ENCODE assay signal across 1 cellular context in the genomic region with DNA sequence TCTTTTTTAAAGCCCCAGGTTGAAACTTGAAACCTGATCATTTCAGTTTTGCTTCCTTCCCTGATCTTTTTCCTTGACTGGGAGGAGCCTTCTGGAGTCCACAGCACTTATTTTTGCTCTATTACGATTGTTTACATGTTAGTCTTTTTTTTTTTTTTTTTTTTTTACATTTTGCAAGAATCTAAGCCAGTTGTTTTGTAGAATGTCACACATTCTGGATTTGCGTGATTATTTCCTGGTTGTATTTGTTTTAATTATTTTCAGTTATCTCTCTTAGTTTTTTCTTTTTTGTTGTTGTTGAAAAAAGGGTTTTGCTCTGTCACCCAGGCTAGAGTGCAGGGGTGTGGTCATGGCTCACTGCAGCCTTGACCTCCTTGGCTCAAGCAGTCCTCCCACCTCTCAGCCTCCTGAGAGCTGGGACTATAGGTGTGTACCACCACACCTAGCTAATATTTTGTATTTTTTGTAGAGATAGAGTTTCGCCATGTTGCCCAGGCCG.
TF ChIP-seq lines count a peak whose summit lies in the region.

No MANE protein-coding gene starts in this region.

TF ChIP-seq in K562, 482 proteins besides CTCF, POLR2A, EP300 and RAD21 (continued from another document and continues in another):
- no peak for TF ChIP-seq RNF219 (CRISPR knock-in tag; IDR thresholded peaks at IDR 0.05)
- no peak for TF ChIP-seq RBM14 (IDR thresholded peaks at IDR 0.05; ENCODE audit: borderline replicate concordance, insufficient read depth, low read depth, low read length)
- no peak for TF ChIP-seq ZNF77 (CRISPR knock-in tag; IDR thresholded peaks at IDR 0.05)
- TF ChIP-seq RHOXF2B (CRISPR knock-in tag; conservative IDR thresholded peaks at IDR 0.05) = no peak
- TF ChIP-seq, protein P1, sequence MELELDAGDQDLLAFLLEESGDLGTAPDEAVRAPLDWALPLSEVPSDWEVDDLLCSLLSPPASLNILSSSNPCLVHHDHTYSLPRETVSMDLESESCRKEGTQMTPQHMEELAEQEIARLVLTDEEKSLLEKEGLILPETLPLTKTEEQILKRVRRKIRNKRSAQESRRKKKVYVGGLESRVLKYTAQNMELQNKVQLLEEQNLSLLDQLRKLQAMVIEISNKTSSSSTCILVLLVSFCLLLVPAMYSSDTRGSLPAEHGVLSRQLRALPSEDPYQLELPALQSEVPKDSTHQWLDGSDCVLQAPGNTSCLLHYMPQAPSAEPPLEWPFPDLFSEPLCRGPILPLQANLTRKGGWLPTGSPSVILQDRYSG (tag; conservative IDR thresholded peaks at IDR 0.05; ENCODE audit: low read depth) = no peak
- no peak for TF ChIP-seq TAF9B (IDR thresholded peaks at IDR 0.05; ENCODE audit: partially characterized antibody)
- TF ChIP-seq POLR2AphosphoS5 (IDR thresholded peaks at IDR 0.05; ENCODE audit: control insufficient read depth, insufficient read depth, low read depth, low read length) = no peak
- peak; percentile 34; the same call in 1 of the 2 replicates for TF ChIP-seq JUN (IDR thresholded peaks at IDR 0.05; ENCODE audit: borderline replicate concordance, low read depth, low read length)
- TF ChIP-seq JUN (CRISPR knock-in tag; IDR thresholded peaks at IDR 0.05; ENCODE audit: borderline replicate concordance) = no peak
- TF ChIP-seq ZSCAN32 (CRISPR knock-in tag; IDR thresholded peaks at IDR 0.05) = no peak
- peak; percentile 19; the same call in 1 of the 2 replicates for TF ChIP-seq ZEB2 (IDR thresholded peaks at IDR 0.05)
- no peak for TF ChIP-seq ELK1 (CRISPR knock-in tag; IDR thresholded peaks at IDR 0.05)
- peak in 1 of 2 experiments; percentile 71; a peak in 1 of 4 replicates for TF ChIP-seq RCOR1 (IDR thresholded peaks at IDR 0.05; ENCODE audit: borderline replicate concordance in 1 of 2, low read depth in 2 of 2, low read length in 2 of 2)
- TF ChIP-seq TAF7 (tag; IDR thresholded peaks at IDR 0.05) = no peak
- no peak for TF ChIP-seq IRF9 (tag; IDR thresholded peaks at IDR 0.05)
- TF ChIP-seq ZNF354B (CRISPR knock-in tag; IDR thresholded peaks at IDR 0.05) = no peak
- no peak for TF ChIP-seq GTF2E2 (tag; IDR thresholded peaks at IDR 0.05)
- no peak for TF ChIP-seq SOX6 (IDR thresholded peaks at IDR 0.05)
- TF ChIP-seq NFE2L1 (tag; IDR thresholded peaks at IDR 0.05; ENCODE audit: borderline replicate concordance, low read depth) = 0 out of 2 replicates have a peak, but pooled peaks have one; percentile 11
- TF ChIP-seq CBFB (CRISPR knock-in tag; IDR thresholded peaks at IDR 0.05) = no peak
- TF ChIP-seq ZNF431 (CRISPR knock-in tag; IDR thresholded peaks at IDR 0.05) = no peak
- TF ChIP-seq CHCHD3 (CRISPR knock-in tag; IDR thresholded peaks at IDR 0.05) = no peak
- no peak for TF ChIP-seq MEIS2 (IDR thresholded peaks at IDR 0.05; ENCODE audit: partially characterized antibody)
- TF ChIP-seq MCM7 (IDR thresholded peaks at IDR 0.05) = 0 out of 4 replicates have a peak, but pooled peaks of 1 of the 2 experiments have one; percentile 11
- TF ChIP-seq ZNF324 (CRISPR knock-in tag; IDR thresholded peaks at IDR 0.05) = no peak
- no peak for TF ChIP-seq NELFE (IDR thresholded peaks at IDR 0.05; ENCODE audit: insufficient read depth, insufficient read length)
- TF ChIP-seq, protein P2, sequence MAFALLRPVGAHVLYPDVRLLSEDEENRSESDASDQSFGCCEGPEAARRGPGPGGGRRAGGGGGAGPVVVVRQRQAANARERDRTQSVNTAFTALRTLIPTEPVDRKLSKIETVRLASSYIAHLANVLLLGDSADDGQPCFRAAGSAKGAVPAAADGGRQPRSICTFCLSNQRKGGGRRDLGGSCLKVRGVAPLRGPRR (CRISPR knock-in tag; IDR thresholded peaks at IDR 0.05) = no peak
- TF ChIP-seq, protein P3, sequence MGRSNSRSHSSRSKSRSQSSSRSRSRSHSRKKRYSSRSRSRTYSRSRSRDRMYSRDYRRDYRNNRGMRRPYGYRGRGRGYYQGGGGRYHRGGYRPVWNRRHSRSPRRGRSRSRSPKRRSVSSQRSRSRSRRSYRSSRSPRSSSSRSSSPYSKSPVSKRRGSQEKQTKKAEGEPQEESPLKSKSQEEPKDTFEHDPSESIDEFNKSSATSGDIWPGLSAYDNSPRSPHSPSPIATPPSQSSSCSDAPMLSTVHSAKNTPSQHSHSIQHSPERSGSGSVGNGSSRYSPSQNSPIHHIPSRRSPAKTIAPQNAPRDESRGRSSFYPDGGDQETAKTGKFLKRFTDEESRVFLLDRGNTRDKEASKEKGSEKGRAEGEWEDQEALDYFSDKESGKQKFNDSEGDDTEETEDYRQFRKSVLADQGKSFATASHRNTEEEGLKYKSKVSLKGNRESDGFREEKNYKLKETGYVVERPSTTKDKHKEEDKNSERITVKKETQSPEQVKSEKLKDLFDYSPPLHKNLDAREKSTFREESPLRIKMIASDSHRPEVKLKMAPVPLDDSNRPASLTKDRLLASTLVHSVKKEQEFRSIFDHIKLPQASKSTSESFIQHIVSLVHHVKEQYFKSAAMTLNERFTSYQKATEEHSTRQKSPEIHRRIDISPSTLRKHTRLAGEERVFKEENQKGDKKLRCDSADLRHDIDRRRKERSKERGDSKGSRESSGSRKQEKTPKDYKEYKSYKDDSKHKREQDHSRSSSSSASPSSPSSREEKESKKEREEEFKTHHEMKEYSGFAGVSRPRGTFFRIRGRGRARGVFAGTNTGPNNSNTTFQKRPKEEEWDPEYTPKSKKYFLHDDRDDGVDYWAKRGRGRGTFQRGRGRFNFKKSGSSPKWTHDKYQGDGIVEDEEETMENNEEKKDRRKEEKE (IDR thresholded peaks at IDR 0.05; ENCODE audit: borderline replicate concordance in 1 of 2, control insufficient read depth in 1 of 2, low read depth in 2 of 2, low read length in 1 of 2) = no peak
- TF ChIP-seq MAZ (CRISPR knock-in tag; conservative IDR thresholded peaks at IDR 0.05 in 1 of 2, IDR thresholded peaks at IDR 0.05 in 1 of 2) = no peak
- peak; percentile 74 for TF ChIP-seq ZNF316 (IDR thresholded peaks at IDR 0.05)
- no peak for TF ChIP-seq BRD4 (IDR thresholded peaks at IDR 0.05)
- no peak for TF ChIP-seq TCF3 (CRISPR knock-in tag; IDR thresholded peaks at IDR 0.05)
- no peak for TF ChIP-seq MXI1 (IDR thresholded peaks at IDR 0.05; ENCODE audit: low read depth, low read length)
- TF ChIP-seq ZNF134 (CRISPR knock-in tag; conservative IDR thresholded peaks at IDR 0.05) = no peak
- TF ChIP-seq, protein P4, sequence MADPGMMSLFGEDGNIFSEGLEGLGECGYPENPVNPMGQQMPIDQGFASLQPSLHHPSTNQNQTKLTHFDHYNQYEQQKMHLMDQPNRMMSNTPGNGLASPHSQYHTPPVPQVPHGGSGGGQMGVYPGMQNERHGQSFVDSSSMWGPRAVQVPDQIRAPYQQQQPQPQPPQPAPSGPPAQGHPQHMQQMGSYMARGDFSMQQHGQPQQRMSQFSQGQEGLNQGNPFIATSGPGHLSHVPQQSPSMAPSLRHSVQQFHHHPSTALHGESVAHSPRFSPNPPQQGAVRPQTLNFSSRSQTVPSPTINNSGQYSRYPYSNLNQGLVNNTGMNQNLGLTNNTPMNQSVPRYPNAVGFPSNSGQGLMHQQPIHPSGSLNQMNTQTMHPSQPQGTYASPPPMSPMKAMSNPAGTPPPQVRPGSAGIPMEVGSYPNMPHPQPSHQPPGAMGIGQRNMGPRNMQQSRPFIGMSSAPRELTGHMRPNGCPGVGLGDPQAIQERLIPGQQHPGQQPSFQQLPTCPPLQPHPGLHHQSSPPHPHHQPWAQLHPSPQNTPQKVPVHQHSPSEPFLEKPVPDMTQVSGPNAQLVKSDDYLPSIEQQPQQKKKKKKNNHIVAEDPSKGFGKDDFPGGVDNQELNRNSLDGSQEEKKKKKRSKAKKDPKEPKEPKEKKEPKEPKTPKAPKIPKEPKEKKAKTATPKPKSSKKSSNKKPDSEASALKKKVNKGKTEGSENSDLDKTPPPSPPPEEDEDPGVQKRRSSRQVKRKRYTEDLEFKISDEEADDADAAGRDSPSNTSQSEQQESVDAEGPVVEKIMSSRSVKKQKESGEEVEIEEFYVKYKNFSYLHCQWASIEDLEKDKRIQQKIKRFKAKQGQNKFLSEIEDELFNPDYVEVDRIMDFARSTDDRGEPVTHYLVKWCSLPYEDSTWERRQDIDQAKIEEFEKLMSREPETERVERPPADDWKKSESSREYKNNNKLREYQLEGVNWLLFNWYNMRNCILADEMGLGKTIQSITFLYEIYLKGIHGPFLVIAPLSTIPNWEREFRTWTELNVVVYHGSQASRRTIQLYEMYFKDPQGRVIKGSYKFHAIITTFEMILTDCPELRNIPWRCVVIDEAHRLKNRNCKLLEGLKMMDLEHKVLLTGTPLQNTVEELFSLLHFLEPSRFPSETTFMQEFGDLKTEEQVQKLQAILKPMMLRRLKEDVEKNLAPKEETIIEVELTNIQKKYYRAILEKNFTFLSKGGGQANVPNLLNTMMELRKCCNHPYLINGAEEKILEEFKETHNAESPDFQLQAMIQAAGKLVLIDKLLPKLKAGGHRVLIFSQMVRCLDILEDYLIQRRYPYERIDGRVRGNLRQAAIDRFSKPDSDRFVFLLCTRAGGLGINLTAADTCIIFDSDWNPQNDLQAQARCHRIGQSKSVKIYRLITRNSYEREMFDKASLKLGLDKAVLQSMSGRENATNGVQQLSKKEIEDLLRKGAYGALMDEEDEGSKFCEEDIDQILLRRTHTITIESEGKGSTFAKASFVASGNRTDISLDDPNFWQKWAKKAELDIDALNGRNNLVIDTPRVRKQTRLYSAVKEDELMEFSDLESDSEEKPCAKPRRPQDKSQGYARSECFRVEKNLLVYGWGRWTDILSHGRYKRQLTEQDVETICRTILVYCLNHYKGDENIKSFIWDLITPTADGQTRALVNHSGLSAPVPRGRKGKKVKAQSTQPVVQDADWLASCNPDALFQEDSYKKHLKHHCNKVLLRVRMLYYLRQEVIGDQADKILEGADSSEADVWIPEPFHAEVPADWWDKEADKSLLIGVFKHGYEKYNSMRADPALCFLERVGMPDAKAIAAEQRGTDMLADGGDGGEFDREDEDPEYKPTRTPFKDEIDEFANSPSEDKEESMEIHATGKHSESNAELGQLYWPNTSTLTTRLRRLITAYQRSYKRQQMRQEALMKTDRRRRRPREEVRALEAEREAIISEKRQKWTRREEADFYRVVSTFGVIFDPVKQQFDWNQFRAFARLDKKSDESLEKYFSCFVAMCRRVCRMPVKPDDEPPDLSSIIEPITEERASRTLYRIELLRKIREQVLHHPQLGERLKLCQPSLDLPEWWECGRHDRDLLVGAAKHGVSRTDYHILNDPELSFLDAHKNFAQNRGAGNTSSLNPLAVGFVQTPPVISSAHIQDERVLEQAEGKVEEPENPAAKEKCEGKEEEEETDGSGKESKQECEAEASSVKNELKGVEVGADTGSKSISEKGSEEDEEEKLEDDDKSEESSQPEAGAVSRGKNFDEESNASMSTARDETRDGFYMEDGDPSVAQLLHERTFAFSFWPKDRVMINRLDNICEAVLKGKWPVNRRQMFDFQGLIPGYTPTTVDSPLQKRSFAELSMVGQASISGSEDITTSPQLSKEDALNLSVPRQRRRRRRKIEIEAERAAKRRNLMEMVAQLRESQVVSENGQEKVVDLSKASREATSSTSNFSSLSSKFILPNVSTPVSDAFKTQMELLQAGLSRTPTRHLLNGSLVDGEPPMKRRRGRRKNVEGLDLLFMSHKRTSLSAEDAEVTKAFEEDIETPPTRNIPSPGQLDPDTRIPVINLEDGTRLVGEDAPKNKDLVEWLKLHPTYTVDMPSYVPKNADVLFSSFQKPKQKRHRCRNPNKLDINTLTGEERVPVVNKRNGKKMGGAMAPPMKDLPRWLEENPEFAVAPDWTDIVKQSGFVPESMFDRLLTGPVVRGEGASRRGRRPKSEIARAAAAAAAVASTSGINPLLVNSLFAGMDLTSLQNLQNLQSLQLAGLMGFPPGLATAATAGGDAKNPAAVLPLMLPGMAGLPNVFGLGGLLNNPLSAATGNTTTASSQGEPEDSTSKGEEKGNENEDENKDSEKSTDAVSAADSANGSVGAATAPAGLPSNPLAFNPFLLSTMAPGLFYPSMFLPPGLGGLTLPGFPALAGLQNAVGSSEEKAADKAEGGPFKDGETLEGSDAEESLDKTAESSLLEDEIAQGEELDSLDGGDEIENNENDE (IDR thresholded peaks at IDR 0.05; ENCODE audit: low read depth, low read length) = no peak
- no peak for TF ChIP-seq RBM39 (optimal IDR thresholded peaks at IDR 0.05; ENCODE audit: low read depth, low read length)
- TF ChIP-seq ELF1 (tag; IDR thresholded peaks at IDR 0.05) = no peak
- no peak for TF ChIP-seq NCOA6 (IDR thresholded peaks at IDR 0.05)
- TF ChIP-seq SAFB2 (IDR thresholded peaks at IDR 0.05; ENCODE audit: borderline replicate concordance, low read depth, low read length, severe bottlenecking) = no peak
- no peak for TF ChIP-seq FOXA1 (IDR thresholded peaks at IDR 0.05; ENCODE audit: borderline replicate concordance)
- no peak for TF ChIP-seq CCAR2 (IDR thresholded peaks at IDR 0.05; ENCODE audit: low read depth, low read length)
- TF ChIP-seq YY1 (IDR thresholded peaks at IDR 0.05; ENCODE audit: borderline replicate concordance in 1 of 3, control insufficient read depth in 1 of 3, extremely low read depth in 1 of 3, insufficient read depth in 3 of 3, insufficient read length in 1 of 3, insufficient replicate concordance in 2 of 3, low read depth in 1 of 3, low read length in 2 of 3) = no peak
